1 cellular context compared by ENCODE assay signal in the genomic region with DNA sequence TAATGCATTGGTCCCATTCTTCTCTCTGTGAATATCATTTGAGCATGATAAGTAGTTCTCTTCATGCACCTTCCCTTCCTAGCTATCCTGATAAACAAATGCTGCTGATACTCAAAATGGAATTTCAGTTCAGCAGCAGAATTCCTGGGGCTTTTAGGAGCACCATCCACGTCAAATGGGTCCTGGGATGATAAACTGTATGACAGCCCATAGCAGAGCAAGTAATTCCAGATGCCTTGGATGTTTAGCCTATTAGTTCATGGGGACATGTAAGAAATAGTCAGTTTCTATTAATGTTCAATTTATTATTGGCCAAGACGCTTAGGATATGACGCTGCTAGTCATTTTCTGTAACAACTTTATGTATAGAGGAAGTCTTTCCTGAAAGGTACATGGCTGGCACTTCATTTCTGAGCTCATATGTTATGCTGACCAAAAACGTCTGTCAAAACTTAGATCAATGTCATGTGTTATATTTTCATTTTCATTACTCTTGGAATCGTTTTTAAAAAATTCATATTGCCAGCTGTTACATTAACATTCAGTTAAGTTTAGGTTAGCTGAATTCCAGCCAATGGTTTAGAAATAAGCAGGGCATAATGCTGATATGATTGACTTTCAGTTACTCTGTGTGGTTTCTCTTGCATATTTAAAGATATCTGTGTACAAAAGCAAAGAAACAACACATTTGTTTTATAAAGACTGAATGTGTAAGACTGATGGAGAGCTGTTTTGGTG.
TF ChIP-seq lines count a peak whose summit lies in the region.

No MANE protein-coding gene starts in this region.

TF ChIP-seq in IMR-90, 13 proteins besides CTCF, POLR2A, EP300 and RAD21:
- TF ChIP-seq CHD1 (IDR thresholded peaks at IDR 0.05; ENCODE audit: low read depth, low read length), result no peak
TF ChIP-seq in IMR-90: peak in this region for 0.
